In the genomic region with DNA sequence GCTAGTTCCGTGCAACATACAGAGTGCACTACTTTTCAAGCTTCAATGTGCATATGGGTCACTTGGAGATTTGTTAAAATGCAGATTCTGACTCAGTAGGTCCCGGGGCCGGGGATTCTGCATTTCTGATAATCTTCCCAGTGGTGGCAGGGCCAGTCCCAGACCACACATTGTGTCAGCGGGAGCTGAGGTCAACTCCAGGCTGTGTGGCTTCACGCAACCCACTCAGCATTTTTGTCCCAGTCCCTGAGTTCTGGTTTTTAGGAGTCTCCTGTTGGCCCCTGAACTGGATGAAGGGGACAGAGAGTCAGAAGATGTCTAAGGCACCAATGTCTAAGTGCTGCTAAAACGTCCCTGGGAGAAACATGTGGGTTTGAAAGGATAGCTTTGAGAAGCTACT, we compare ENCODE assay signal across 21 cellular contexts. TPM values are rescaled to one million over a fixed set of nuclear protein-coding genes. Genes with fewer than 3 reads are reported as not detected.
DNase-seq lines count a peak whose midpoint lies in the region; ATAC-seq and TF ChIP-seq lines count a peak whose summit lies in the region.
"Had no signal": no experiment of that assay in that cellular context is flagged by ENCODE, and none has a peak within 500 bp of the region (broad histone marks: within the 10 kb centered on the region; RNA-seq: fewer than 3 reads in every experiment).

No MANE protein-coding gene starts in this region.

- H3K36me3 Mint-ChIP-seq in GM23338 (ENCODE audit: low read depth), result no peaks in the 10 kb centered on the region
- H3K36me3 Mint-ChIP-seq: CD8-positive, alpha-beta T cell had no signal

- peaks cover 14% of the 10 kb centered on the region for H3K4me1 Mint-ChIP-seq in GM23338
- H3K4me1 Mint-ChIP-seq: B cell had no signal

- H3K27me3 ChIP-seq in GM23338 (ENCODE audit: insufficient read depth) (no peaks in the 10 kb centered on the region), SJSA1 (replicated peaks) (no peaks in the 10 kb centered on the region), iPS-15b (ENCODE audit: control insufficient read depth, insufficient read depth, low read length) (no peaks in the 10 kb centered on the region), neuronal stem cell (ENCODE audit: control insufficient read depth in 3 of 3, insufficient read depth in 3 of 3, low read depth in 1 of 3, low read length in 3 of 3) (peaks cover 0 to 11% (median 0%) of the 10 kb centered on the region in 3 experiments)
- H3K27me3 ChIP-seq: BLaER1 treated with 17β-estradiol and CSF1 and Interleukin-3, amounts not matched to agents 10 nM and 100 nM had no signal

- H2AFZ ChIP-seq in GM23338, result 0 out of 2 replicates have a peak overlapping the region, but pooled peaks have one; percentile 14
- no peak overlapping the region for H2AFZ ChIP-seq in neuronal stem cell (ENCODE audit: low read length)

- no CpG with 5 or more reads among the region's 6 CpGs for WGBS in neuronal stem cell (ENCODE audit: extremely low coverage in 2 of 2, insufficient read length in 2 of 2, insufficient replicate concordance in 1 of 2), 2 donors

- H4K20me1 ChIP-seq in GM23338 (replicated peaks; ENCODE audit: insufficient read depth), result no peaks in the 10 kb centered on the region
- H4K20me1 ChIP-seq: BLaER1 treated with 17β-estradiol and CSF1 and Interleukin-3, amounts not matched to agents 10 nM and 100 nM had no signal

- ATAC-seq in GM23338 (no peak), GM21423 (IDR thresholded peaks at IDR 0.05; ENCODE audit: unreplicated experiment) (no peak)
- ATAC-seq: A549; CD8-positive, alpha-beta T cell had no signal

- H3K14ac ChIP-seq in neuronal stem cell (ENCODE audit: low read length), result no peak overlapping the region

- no peak overlapping the region for H2AK5ac ChIP-seq in neuronal stem cell (ENCODE audit: low read depth, low read length)

- no peak overlapping the region for H3K4me2 ChIP-seq in GM23338
- H3K4me2 ChIP-seq in neuronal stem cell (ENCODE audit: insufficient read depth, low read length, poor library complexity, severe bottlenecking), result no peak overlapping the region
- H3K4me2 ChIP-seq: A549; BLaER1 treated with 17β-estradiol and CSF1 and Interleukin-3, amounts not matched to agents 10 nM and 100 nM had no signal

- H3K9me3 ChIP-seq in SJSA1 (replicated peaks), result no peaks in the 10 kb centered on the region
- no peaks in the 10 kb centered on the region for H3K9me3 ChIP-seq in iPS-15b (ENCODE audit: control insufficient read depth, insufficient read depth, low read length)
- peaks cover 2 to 5% of the 10 kb centered on the region in 2 donors for H3K9me3 ChIP-seq in neuronal stem cell (replicated peaks in 1 of 2; ENCODE audit: control insufficient read depth in 2 of 2, insufficient read depth in 1 of 2, low read depth in 1 of 2, low read length in 2 of 2)
- H3K9me3 ChIP-seq: Caco-2 had no signal

- H3K27ac ChIP-seq in GM23338 (ENCODE audit: low read depth) (no peak overlapping the region), SJSA1 (peak overlapping the region; percentile 84), neuronal stem cell (replicated peaks; ENCODE audit: low read length) (no peak overlapping the region)
- H3K27ac ChIP-seq: 22Rv1; A549; BLaER1 treated with 17β-estradiol and CSF1 and Interleukin-3, amounts not matched to agents 10 nM and 100 nM; C4-2B had no signal

- H2BK15ac ChIP-seq in neuronal stem cell (ENCODE audit: low read length), result no peak overlapping the region

- H3K4me1 ChIP-seq in GM23338 (ENCODE audit: insufficient read depth) (0 out of 2 replicates have a peak, but pooled peaks cover 8% of the 10 kb centered on the region), SJSA1 (replicated peaks) (peaks cover 72% of the 10 kb centered on the region), iPS-15b (ENCODE audit: control insufficient read depth, insufficient read depth, low read length) (peaks cover 8% of the 10 kb centered on the region), neuronal stem cell (ENCODE audit: control insufficient read depth in 2 of 2, insufficient read depth in 1 of 2, low read depth in 1 of 2, low read length in 2 of 2) (peaks cover 9 to 10% of the 10 kb centered on the region in 2 donors)
- H3K4me1 ChIP-seq: Caco-2 had no signal

- no peak overlapping the region for H3K4me3 Mint-ChIP-seq in GM23338
- H3K4me3 Mint-ChIP-seq: B cell; CD4-positive, alpha-beta T cell; CD8-positive, alpha-beta T cell had no signal

- DNase-seq in GM23338 (ENCODE audit: low spot score) (no peak), SJSA1 (ENCODE audit: low read depth in 1 of 2, low spot score in 2 of 2) (peak; percentile 54 to 66), posterior vena cava (ENCODE audit: low spot score) (peak; percentile 53), neuronal stem cell (ENCODE audit: low spot score) (no peak)
- DNase-seq in stimulated activated CD4-positive, alpha-beta T cell treated with anti-CD3 and anti-CD28 coated beads, Interleukin-4, amount 100 ng/mL, for 1 hour, result no peak
- DNase-seq: AML-193; Caco-2; Calu3; CD4-positive, alpha-beta T cell; CD8-positive, alpha-beta T cell; DMS79 treated with DMSO at 0.1 percent for 48 hours; GF-D8 had no signal

- H4K8ac ChIP-seq in neuronal stem cell (ENCODE audit: low read depth, low read length), result no peak overlapping the region

- no peak overlapping the region for H3K23ac ChIP-seq in neuronal stem cell (ENCODE audit: low read depth, low read length, poor library complexity)

- H3F3A ChIP-seq in GM23338 (replicated peaks; ENCODE audit: low read depth), result no peaks in the 10 kb centered on the region

- H3K9me2 ChIP-seq in GM23338 (ENCODE audit: insufficient read depth), result no peaks in the 10 kb centered on the region

- H3K4ac ChIP-seq in neuronal stem cell (ENCODE audit: low read length), result no peak overlapping the region

- intact Hi-C loops in posterior vena cava (cut with DNase I), result no loop called here

- no peak for TF ChIP-seq CTCF in GM23338 (conservative IDR thresholded peaks at IDR 0.05; ENCODE audit: low read depth in 2 of 2)

- no peaks in the 10 kb centered on the region for H3K79me2 ChIP-seq in GM23338 (replicated peaks; ENCODE audit: insufficient read depth)

- H3K4me3 ChIP-seq in GM23338 (no peak overlapping the region), SJSA1 (no peak overlapping the region), iPS-15b (ENCODE audit: low read depth, low read length) (no peak overlapping the region), neuronal stem cell (ENCODE audit: low read length in 2 of 2) (no peak overlapping the region)
- H3K4me3 ChIP-seq: A549; BLaER1 treated with 17β-estradiol and CSF1 and Interleukin-3, amounts not matched to agents 10 nM and 100 nM had no signal

- no peak overlapping the region for H2BK12ac ChIP-seq in neuronal stem cell (ENCODE audit: low read length)

- H3K36me3 ChIP-seq in GM23338 (ENCODE audit: insufficient read depth) (no peaks in the 10 kb centered on the region), SJSA1 (peaks cover 3% of the 10 kb centered on the region; the same call in 1 of the 2 replicates), iPS-15b (ENCODE audit: control insufficient read depth, insufficient read depth, low read length) (no peaks in the 10 kb centered on the region), neuronal stem cell (replicated peaks in 1 of 2; ENCODE audit: control insufficient read depth in 2 of 2, insufficient read depth in 2 of 2, low read length in 2 of 2) (no peaks in the 10 kb centered on the region)
- H3K36me3 ChIP-seq: BLaER1 treated with 17β-estradiol and CSF1 and Interleukin-3, amounts not matched to agents 10 nM and 100 nM had no signal

- no peak overlapping the region for H3K18ac ChIP-seq in neuronal stem cell (ENCODE audit: low read length)

- H4K91ac ChIP-seq in neuronal stem cell (ENCODE audit: low read depth, low read length, poor library complexity), result no peak overlapping the region

- peaks cover 2% of the 10 kb centered on the region for H3K27me3 Mint-ChIP-seq in GM23338 (ENCODE audit: insufficient read depth, low read depth, poor library complexity)

- no peaks in the 10 kb centered on the region for H3K9me3 Mint-ChIP-seq in GM23338
- H3K9me3 Mint-ChIP-seq: CD4-positive, alpha-beta T cell; CD8-positive, alpha-beta T cell had no signal

- H2BK5ac ChIP-seq in neuronal stem cell (ENCODE audit: low read length), result no peak overlapping the region

- H3K27ac Mint-ChIP-seq in GM23338, result no peak overlapping the region
- H3K27ac Mint-ChIP-seq: B cell; CD4-positive, alpha-beta T cell; CD8-positive, alpha-beta T cell had no signal

- H3K79me1 ChIP-seq in neuronal stem cell (ENCODE audit: low read depth, low read length), result no peaks in the 10 kb centered on the region

- H2BK120ac ChIP-seq in neuronal stem cell (ENCODE audit: low read depth, low read length), result no peak overlapping the region

- H3K9ac ChIP-seq in iPS-15b (ENCODE audit: low read depth, low read length) (peak overlapping the region; percentile 32), neuronal stem cell (ENCODE audit: low read depth, low read length, poor library complexity) (no peak overlapping the region)
- H3K9ac ChIP-seq: BLaER1 treated with 17β-estradiol and CSF1 and Interleukin-3, amounts not matched to agents 10 nM and 100 nM had no signal

TF ChIP-seq in GM23338, 12 proteins besides CTCF, POLR2A, EP300 and RAD21 (continues in another document):
- TF ChIP-seq ZNF331 (CRISPR knock-in tag; IDR thresholded peaks at IDR 0.05; ENCODE audit: low read depth), result no peak

RNA-seq across cellular contexts. Expression of a gene that starts 26.1 kb away (rescaled TPM):
- total RNA-seq in GM23338 (2014; rRNA removed; shearing (Covaris generic)), result 9.2 and 11.2 TPM in 2 replicates
- polyA plus RNA-seq in GM23338 (2016; fragmentation: Nextera tagmentation; extraction: Ambion mirVana), result 46.3 and 48.6 TPM in 2 replicates
- 15.9 and 16.9 TPM in 2 replicates for total RNA-seq in SJSA1 (2014; rRNA removed; shearing (Covaris generic))
- total RNA-seq in posterior vena cava, result 10 to 100 TPM; 15.6 to 19.0 TPM
- 15.4 TPM for polyA plus RNA-seq in neuronal stem cell (2013, experiment 1 of 2)
- 16.2 TPM for polyA plus RNA-seq in neuronal stem cell (2013, experiment 2 of 2)

RNA-seq across cellular contexts. Expression of a gene that starts 49.5 kb away (rescaled TPM):
- total RNA-seq in GM23338 (2014; rRNA removed; shearing (Covaris generic)), result not detected in 2 replicates
- not detected in 2 replicates for polyA plus RNA-seq in GM23338 (2016; fragmentation: Nextera tagmentation; extraction: Ambion mirVana)
- total RNA-seq in SJSA1 (2014; rRNA removed; shearing (Covaris generic)), result not detected in 2 replicates
- under 1 TPM in 1 of 2 donors, not detected in 1; 0.10 TPM for total RNA-seq in posterior vena cava
- polyA plus RNA-seq in neuronal stem cell (2013, experiment 1 of 2), result not detected
- not detected for polyA plus RNA-seq in neuronal stem cell (2013, experiment 2 of 2)
- total RNA-seq: A172 had no signal
- polyA plus RNA-seq: BJ had no signal

Comparison
In these comparisons a context has a peak if more than half of its experiments do, and no peak if none do; other contexts are left out.
1. DNase-seq: peak in SJSA1 (2 of 2) and posterior vena cava (single experiment); none in GM23338 (single experiment), stimulated activated CD4-positive, alpha-beta T cell treated with anti-CD3 and anti-CD28 coated beads, Interleukin-4, amount 100 ng/mL, for 1 hour (single experiment) and neuronal stem cell (single experiment).